ENCODE assay signal across 16 cellular contexts in genomic region chr15:79635149-79635771, GRCh38.
"Had no signal": no experiment of that assay in that cellular context is flagged by ENCODE, and none has a peak within 500 bp of the region (broad histone marks: within the 10 kb centered on the region; RNA-seq: fewer than 3 reads in every experiment).

No MANE protein-coding gene starts in this region.

- H3K4me3 Mint-ChIP-seq: activated CD4-positive, alpha-beta T cell treated with anti-CD3 and anti-CD28 coated beads, Interleukin-2, amount 10 ng/mL, durations not matched to agents 7 days and 5 days; activated naive CD4-positive, alpha-beta T cell treated with anti-CD3 and anti-CD28 coated beads, Interleukin-2, amount 50 U/mL, for 24 hours; brain; stimulated activated naive CD8-positive, alpha-beta T cell treated with anti-CD3 and anti-CD28 coated beads, Interleukin-15, Interleukin-2, amounts not matched to agents 100 ng/mL and 50 ng/mL, for 24 hours; T-helper 17 cell; WTC11 had no signal

- H3K27ac Mint-ChIP-seq: activated CD4-positive, alpha-beta T cell treated with anti-CD3 and anti-CD28 coated beads, Interleukin-2, amount 10 ng/mL, durations not matched to agents 7 days and 5 days; activated naive CD4-positive, alpha-beta T cell treated with anti-CD3 and anti-CD28 coated beads, Interleukin-2, amount 50 U/mL, for 24 hours; stimulated activated naive CD8-positive, alpha-beta T cell treated with anti-CD3 and anti-CD28 coated beads, Interleukin-15, Interleukin-2, amounts not matched to agents 100 ng/mL and 50 ng/mL, for 24 hours; T-helper 17 cell; WTC11 had no signal

- H3K4me1 ChIP-seq: esophagus squamous epithelium, left lung, upper lobe of left lung had no signal

- DNase-seq: activated CD4-positive, alpha-beta T cell treated with anti-CD3 and anti-CD28 coated beads, Interleukin-2, amount 10 ng/mL, durations not matched to agents 7 days and 5 days; activated CD8-positive, alpha-beta memory T cell treated with anti-CD3 and anti-CD28 coated beads for 24 hours; activated T-cell treated with anti-CD3 and anti-CD28 coated beads for 4 hours; esophagus squamous epithelium; foreskin fibroblast; left lung; mesenchymal stem cell; stimulated activated CD4-positive, alpha-beta T cell treated with anti-CD3 and anti-CD28 coated beads, Interleukin-12 subunit alpha, Interleukin-12 subunit beta, amount 100 ng/mL, for 4 hours; stimulated activated CD4-positive, alpha-beta T cell treated with anti-CD3 and anti-CD28 coated beads, Interleukin-2, amount 100 ng/mL, for 48 hours; T-helper 17 cell; upper lobe of left lung had no signal

- ATAC-seq: left lung, sciatic nerve, T-helper 17 cell, WTC11 had no signal

- H3K4me3 ChIP-seq: esophagus squamous epithelium, left lung, upper lobe of left lung had no signal

- H3K4me1 Mint-ChIP-seq: activated CD4-positive, alpha-beta T cell treated with anti-CD3 and anti-CD28 coated beads, Interleukin-2, amount 10 ng/mL, durations not matched to agents 7 days and 5 days; activated naive CD4-positive, alpha-beta T cell treated with anti-CD3 and anti-CD28 coated beads, Interleukin-2, amount 50 U/mL, for 24 hours; T-helper 17 cell had no signal

- H3K9me3 Mint-ChIP-seq: activated CD4-positive, alpha-beta T cell treated with anti-CD3 and anti-CD28 coated beads, Interleukin-2, amount 10 ng/mL, durations not matched to agents 7 days and 5 days; activated naive CD4-positive, alpha-beta T cell treated with anti-CD3 and anti-CD28 coated beads, Interleukin-2, amount 50 U/mL, for 24 hours had no signal

- H3K27ac ChIP-seq: esophagus squamous epithelium, left lung, upper lobe of left lung had no signal

- H3K36me3 Mint-ChIP-seq: activated naive CD4-positive, alpha-beta T cell treated with anti-CD3 and anti-CD28 coated beads, Interleukin-2, amount 50 U/mL, for 24 hours; brain; WTC11 had no signal
